ENCODE assay signal across 19 cellular contexts in genomic region chr12:90938451-90938850, GRCh38. TPM values are rescaled to one million over a fixed set of nuclear protein-coding genes. Genes with fewer than 3 reads are reported as not detected.
A peak's percentile ranks its signal among the peaks of the same experiment; 100 is the strongest.
DNase-seq lines count a peak whose midpoint lies in the region; ATAC-seq, FAIRE-seq and TF ChIP-seq lines count a peak whose summit lies in the region.
"Had no signal": no experiment of that assay in that cellular context is flagged by ENCODE, and none has a peak within 500 bp of the region (broad histone marks: within the 10 kb centered on the region; RNA-seq: fewer than 3 reads in every experiment).

No MANE protein-coding gene starts in this region.

- H3K4me1 ChIP-seq in astrocyte (ENCODE audit: insufficient read depth, low read length) (peaks cover 9% of the 10 kb centered on the region), hepatocyte (ENCODE audit: insufficient read depth) (no peaks in the 10 kb centered on the region)

- no peaks in the 10 kb centered on the region for H3K9me3 Mint-ChIP-seq in astrocyte (ENCODE audit: unreplicated experiment)
- no peaks in the 10 kb centered on the region for H3K9me3 Mint-ChIP-seq in type B pancreatic cell
- H3K9me3 Mint-ChIP-seq: activated naive CD4-positive, alpha-beta T cell treated with anti-CD3 and anti-CD28 coated beads, Interleukin-2, amount 50 U/mL, for 24 hours had no signal

- H3K9me2 ChIP-seq in hepatocyte (replicated peaks; ENCODE audit: insufficient read depth), result no peaks in the 10 kb centered on the region

- no peaks in the 10 kb centered on the region for H4K20me1 ChIP-seq in astrocyte (ENCODE audit: insufficient read depth, low read length)
- H4K20me1 ChIP-seq in hepatocyte (ENCODE audit: insufficient read depth, poor library complexity, severe bottlenecking), result no peaks in the 10 kb centered on the region

- ATAC-seq in left ventricle myocardium superior, result no peak
- no peak for ATAC-seq in GM18873 (IDR thresholded peaks at IDR 0.05; ENCODE audit: low FRiP score, unreplicated experiment)

- H3K27ac Mint-ChIP-seq in astrocyte (ENCODE audit: unreplicated experiment) (peak overlapping the region; percentile 16), type B pancreatic cell (peak overlapping the region; percentile 17)
- H3K27ac Mint-ChIP-seq: activated naive CD4-positive, alpha-beta T cell treated with anti-CD3 and anti-CD28 coated beads, Interleukin-2, amount 50 U/mL, for 24 hours had no signal

- H3K9ac ChIP-seq in astrocyte (ENCODE audit: low read length), result no peak overlapping the region

- H3K9me3 ChIP-seq in astrocyte (ENCODE audit: insufficient read depth, low read depth, low read length) (no peaks in the 10 kb centered on the region), hepatocyte (ENCODE audit: low read depth) (no peaks in the 10 kb centered on the region)
- H3K9me3 ChIP-seq: Caco-2, right lobe of liver, suprapubic skin had no signal

- WGBS in hepatocyte (ENCODE audit: low lambda C conversion rate, missing lambda C conversion rate), result 69% methylated on average over 6 of the region's 6 CpGs

- no peak overlapping the region for H2AFZ ChIP-seq in astrocyte (ENCODE audit: low read depth, low read length)
- H2AFZ ChIP-seq in hepatocyte, result peak overlapping the region; percentile 27

- DNase-seq in HS-27A (ENCODE audit: low read depth) (peak; percentile 51), astrocyte (ENCODE audit: low read depth) (peak; percentile 78), hepatocyte (ENCODE audit: low spot score) (peak; percentile 25), type B pancreatic cell (ENCODE audit: extremely low spot score, unreplicated experiment) (no peak), left ventricle myocardium superior (no peak), NCI-H187 treated with DMSO at 0.1 percent for 48 hours (lab: John Stamatoyannopoulos, UW) (no peak)
- DNase-seq: Caco-2, foreskin melanocyte, naive B cell, NCI-H1048, NCI-H526 treated with DMSO at 0.1 percent for 48 hours, right lobe of liver, Right ventricle myocardium superior had no signal

- H3K27me3 ChIP-seq in astrocyte (ENCODE audit: insufficient read depth, low read length), result no peaks in the 10 kb centered on the region
- no peaks in the 10 kb centered on the region for H3K27me3 ChIP-seq in hepatocyte
- H3K27me3 ChIP-seq: right lobe of liver, suprapubic skin had no signal

- H3K79me2 ChIP-seq in astrocyte (ENCODE audit: insufficient read depth, low read length) (no peaks in the 10 kb centered on the region), hepatocyte (no peaks in the 10 kb centered on the region)

- no peak overlapping the region for H3K4me3 Mint-ChIP-seq in astrocyte (ENCODE audit: unreplicated experiment)
- H3K4me3 Mint-ChIP-seq in type B pancreatic cell, result no peak overlapping the region
- H3K4me3 Mint-ChIP-seq: activated naive CD4-positive, alpha-beta T cell treated with anti-CD3 and anti-CD28 coated beads, Interleukin-2, amount 50 U/mL, for 24 hours; naive B cell had no signal

- intact Hi-C loops in left ventricle myocardium superior (cut with micrococcal nuclease), result no loop called here

- FAIRE-seq in astrocyte (lab: Jason Lieb, UNC), result peak; percentile 83
- FAIRE-seq: colon, islet of Langerhans had no signal

- no peaks in the 10 kb centered on the region for H3K36me3 Mint-ChIP-seq in astrocyte (ENCODE audit: low read depth, unreplicated experiment)
- H3K36me3 Mint-ChIP-seq in type B pancreatic cell, result no peaks in the 10 kb centered on the region
- H3K36me3 Mint-ChIP-seq: activated naive CD4-positive, alpha-beta T cell treated with anti-CD3 and anti-CD28 coated beads, Interleukin-2, amount 50 U/mL, for 24 hours; naive B cell had no signal

- peaks cover 11% of the 10 kb centered on the region for H3K4me1 Mint-ChIP-seq in astrocyte (ENCODE audit: low read depth, unreplicated experiment)
- H3K4me1 Mint-ChIP-seq in type B pancreatic cell (ENCODE audit: unreplicated experiment), result peaks cover 5% of the 10 kb centered on the region
- H3K4me1 Mint-ChIP-seq: activated naive CD4-positive, alpha-beta T cell treated with anti-CD3 and anti-CD28 coated beads, Interleukin-2, amount 50 U/mL, for 24 hours; naive B cell had no signal

- H3K4me3 ChIP-seq in astrocyte (ENCODE audit: insufficient read depth, low read depth, low read length) (no peak overlapping the region), hepatocyte (no peak overlapping the region)
- H3K4me3 ChIP-seq: right lobe of liver, suprapubic skin had no signal

- no peaks in the 10 kb centered on the region for H3K36me3 ChIP-seq in astrocyte (ENCODE audit: insufficient read depth, low read length)
- no peaks in the 10 kb centered on the region for H3K36me3 ChIP-seq in hepatocyte (replicated peaks; ENCODE audit: insufficient read depth, low read depth)
- H3K36me3 ChIP-seq: right lobe of liver, suprapubic skin had no signal

- peak overlapping the region; percentile 12 for H3K4me2 ChIP-seq in astrocyte (ENCODE audit: low read length)
- H3K4me2 ChIP-seq in hepatocyte, result no peak overlapping the region

- TF ChIP-seq CTCF in astrocyte (IDR thresholded peaks at IDR 0.05; ENCODE audit: insufficient read depth, low read depth, low read length), result no peak
- no peak for TF ChIP-seq CTCF in hepatocyte (IDR thresholded peaks at IDR 0.05; ENCODE audit: poor library complexity)
- TF ChIP-seq CTCF in type B pancreatic cell (conservative IDR thresholded peaks at IDR 0.05), result no peak

- H3K27ac ChIP-seq in astrocyte (ENCODE audit: low read depth, low read length) (no peak overlapping the region), hepatocyte (no peak overlapping the region)
- H3K27ac ChIP-seq: right lobe of liver, suprapubic skin had no signal

- H3K27me3 Mint-ChIP-seq in astrocyte (ENCODE audit: low read depth, unreplicated experiment) (no peaks in the 10 kb centered on the region), type B pancreatic cell (no peaks in the 10 kb centered on the region)

RNA-seq across cellular contexts. Expression of gene CCER1, which starts 16.5 kb away (rescaled TPM):
- not detected in 2 replicates for total RNA-seq in astrocyte
- not detected in 2 replicates for total RNA-seq in hepatocyte
- polyA plus RNA-seq in hepatocyte, result not detected in 2 replicates
- total RNA-seq in type B pancreatic cell (ENCODE audit: low replicate concordance), result not detected in 2 replicates
- total RNA-seq in left ventricle myocardium superior, result not detected
- total RNA-seq: activated CD8-positive, alpha-beta memory T cell treated with anti-CD3 and anti-CD28 coated beads for 36 hours; Caco-2; right lobe of liver; Right ventricle myocardium superior; suprapubic skin had no signal

Comparison
In these comparisons a context has a peak if more than half of its experiments do, and no peak if none do; other contexts are left out.
1. DNase-seq: peak in HS-27A (single experiment), astrocyte (single experiment) and hepatocyte (single experiment); none in type B pancreatic cell (single experiment), left ventricle myocardium superior (single experiment) and NCI-H187 treated with DMSO at 0.1 percent for 48 hours (single experiment).